In genomic region chr9:96688745-96689464, GRCh38 we compare ENCODE assay signal across 18 cellular contexts. TPM values are rescaled to one million over a fixed set of nuclear protein-coding genes. Genes with fewer than 3 reads are reported as not detected.
A peak's percentile ranks its signal among the peaks of the same experiment; 100 is the strongest.
DNase-seq lines count a peak whose midpoint lies in the region; ATAC-seq, FAIRE-seq and TF ChIP-seq lines count a peak whose summit lies in the region.
"Had no signal": no experiment of that assay in that cellular context is flagged by ENCODE, and none has a peak within 500 bp of the region (broad histone marks: within the 10 kb centered on the region; RNA-seq: fewer than 3 reads in every experiment).

No MANE protein-coding gene starts in this region.

- H3K4me3 ChIP-seq in A549 (no peak overlapping the region), K562 (no peak overlapping the region), psoas muscle (no peak overlapping the region)
- H3K4me3 ChIP-seq: GM23248 had no signal

- no peak overlapping the region for H3K27ac Mint-ChIP-seq in type B pancreatic cell
- H3K27ac Mint-ChIP-seq: CD8-positive, alpha-beta T cell had no signal

- H3K79me2 ChIP-seq in K562 (ENCODE audit: control insufficient read depth, insufficient read depth, low read length) = no peaks in the 10 kb centered on the region

- TF ChIP-seq POLR2A in A549 (IDR thresholded peaks at IDR 0.05; ENCODE audit: low read length) (no peak), K562 (conservative IDR thresholded peaks at IDR 0.05) (no peak)

- H3K27ac ChIP-seq in A549 (no peak overlapping the region), K562 (ENCODE audit: extremely low read depth, low read depth, low read length) (no peak overlapping the region), psoas muscle (peak overlapping the region; percentile 36)
- H3K27ac ChIP-seq: GM23248 had no signal

- H3K4me1 Mint-ChIP-seq in type B pancreatic cell (ENCODE audit: unreplicated experiment) = no peaks in the 10 kb centered on the region

- H3K27me3 Mint-ChIP-seq in type B pancreatic cell = peaks cover 3% of the 10 kb centered on the region

- no peak overlapping the region for H3K4me3 Mint-ChIP-seq in type B pancreatic cell

- no peaks in the 10 kb centered on the region for H3K36me3 ChIP-seq in K562 (ENCODE audit: control insufficient read depth, insufficient read depth, low read length)
- H3K36me3 ChIP-seq in psoas muscle (ENCODE audit: insufficient read depth in 1 of 2, low read depth in 1 of 2) = no peaks in the 10 kb centered on the region

- intact Hi-C loops in K562 (cut with micrococcal nuclease) = no loop called here
- intact Hi-C loops in psoas muscle (cut with DNase I) = no loop called here

- peaks cover 10% of the 10 kb centered on the region for H3K9me3 Mint-ChIP-seq in type B pancreatic cell

- H3K36me3 Mint-ChIP-seq in type B pancreatic cell = no peaks in the 10 kb centered on the region

- POLR2A ChIA-PET in A549 (lab: Yijun Ruan, JAX) (no interaction called here), K562 (lab: Yijun Ruan, JAX) (no interaction called here)

- no peak overlapping the region for H3K9ac ChIP-seq in K562 (ENCODE audit: insufficient read depth in 1 of 2, low read depth in 2 of 2, low read length in 2 of 2)
- H3K9ac ChIP-seq: GM23248 had no signal

- H3K4me1 ChIP-seq in A549 = no peaks in the 10 kb centered on the region
- peaks cover 0 to 2% of the 10 kb centered on the region in 2 experiments; a peak in 1 of 5 replicates for H3K4me1 ChIP-seq in K562 (replicated peaks in 1 of 2; ENCODE audit: control insufficient read depth in 2 of 2, insufficient read depth in 2 of 2, low read length in 2 of 2)
- peaks cover 18% of the 10 kb centered on the region for H3K4me1 ChIP-seq in psoas muscle
- H3K4me1 ChIP-seq: Caco-2 had no signal

- CTCF ChIA-PET in A549 (lab: Yijun Ruan, JAX) (no interaction called here), K562 (lab: Yijun Ruan, JAX; ENCODE audit: low intra/inter-chr PET ratio) (no interaction called here)

- ATAC-seq in A549 (no peak), K562 (no peak), psoas muscle (no peak)
- ATAC-seq: CD8-positive, alpha-beta T cell; HCT116 had no signal

- TF ChIP-seq EP300 in A549 (IDR thresholded peaks at IDR 0.05) (no peak), K562 (IDR thresholded peaks at IDR 0.05; ENCODE audit: low read length) (no peak)

- H3K27me3 ChIP-seq in K562 (ENCODE audit: control insufficient read depth in 2 of 2, insufficient read depth in 2 of 2, low read length in 2 of 2) (no peaks in the 10 kb centered on the region), psoas muscle (ENCODE audit: insufficient read depth in 3 of 3, low read length in 2 of 3) (no peaks in the 10 kb centered on the region)

- no peaks in the 10 kb centered on the region for H4K20me1 ChIP-seq in K562 (replicated peaks; ENCODE audit: control insufficient read depth, insufficient read depth, low read length)

- DNase-seq in A549 (ENCODE audit: low read depth in 1 of 2, low spot score in 1 of 2) (no peak), K562 (ENCODE audit: extremely low read depth in 1 of 4, low spot score in 3 of 4) (no peak), psoas muscle (no peak), NOMO-1 (lab: John Stamatoyannopoulos, UW; ENCODE audit: unreplicated experiment in 2 of 2) (no peak), type B pancreatic cell (ENCODE audit: extremely low spot score, unreplicated experiment) (no peak), islet precursor cell (no peak)
- DNase-seq: 8988T; C1 segment of cervical spinal cord; Caco-2; CD8-positive, alpha-beta T cell; DND-41; GM23248; H7 had no signal

- in situ Hi-C loops in K562 (cut with MboI) = no loop called here

- no peak overlapping the region for H3K4me2 ChIP-seq in A549
- H3K4me2 ChIP-seq in K562 (ENCODE audit: insufficient read depth, low read length) = no peak overlapping the region

- TF ChIP-seq CTCF in A549 (IDR thresholded peaks at IDR 0.05) = no peak
- TF ChIP-seq CTCF in K562 (IDR thresholded peaks at IDR 0.05 in 2 of 3, conservative IDR thresholded peaks at IDR 0.05 in 1 of 3; ENCODE audit: insufficient read depth in 2 of 3, low read depth in 1 of 3, low read length in 3 of 3) = no peak
- no peak for TF ChIP-seq CTCF in psoas muscle (IDR thresholded peaks at IDR 0.05)
- TF ChIP-seq CTCF in type B pancreatic cell (conservative IDR thresholded peaks at IDR 0.05) = no peak

- H3K9me3 ChIP-seq in A549 (peaks cover 32% of the 10 kb centered on the region), K562 (replicated peaks; ENCODE audit: control insufficient read depth, insufficient read depth, low read depth, low read length) (peaks cover 8% of the 10 kb centered on the region), psoas muscle (peaks cover 3% of the 10 kb centered on the region)

- TF ChIP-seq RAD21 in A549 (conservative IDR thresholded peaks at IDR 0.05 in 1 of 2, IDR thresholded peaks at IDR 0.05 in 1 of 2) = no peak
- TF ChIP-seq RAD21 in K562 (CRISPR knock-in tag; conservative IDR thresholded peaks at IDR 0.05 in 1 of 2, IDR thresholded peaks at IDR 0.05 in 1 of 2) = no peak

- WGBS in A549 (ENCODE audit: missing lambda C conversion rate) = 61% methylated on average over 8 of the region's 8 CpGs
- 7% methylated on average over 8 of the region's 8 CpGs for WGBS in K562 (ENCODE audit: insufficient coverage, low coverage, missing lambda C conversion rate)
- WGBS in psoas muscle, 3 donors = 57 to 67% (median 57%) methylated on average over 8 of the region's 8 CpGs

- BruUV-seq in K562 (replicated peaks; lab: Mats Ljungman, UMichigan) = no TSS peak

- FAIRE-seq in A549 (lab: Jason Lieb, UNC) (no peak), K562 (lab: Jason Lieb, UNC) (no peak)
- FAIRE-seq: G401.6, GM12892, GM19239, H1 had no signal

- H2AFZ ChIP-seq in K562 (ENCODE audit: low read depth, low read length) = peak overlapping the region; percentile 40; the same call in 1 of the 2 replicates
- H2AFZ ChIP-seq: GM23248 had no signal

- H3K9me1 ChIP-seq in K562 (ENCODE audit: control insufficient read depth, insufficient read depth, low read length) = no peaks in the 10 kb centered on the region

TF ChIP-seq in A549, 52 proteins besides CTCF, POLR2A, EP300 and RAD21:
- no peak for TF ChIP-seq ELK1 (IDR thresholded peaks at IDR 0.05; ENCODE audit: low read depth, low read length)
- peak; percentile 58 for TF ChIP-seq MAFK (IDR thresholded peaks at IDR 0.05; ENCODE audit: partially characterized antibody)

TF ChIP-seq in K562, 482 proteins besides CTCF, POLR2A, EP300 and RAD21:
- peak; percentile 36; the same call in 1 of the 2 replicates for TF ChIP-seq ZNF316 (IDR thresholded peaks at IDR 0.05)
- TF ChIP-seq C11orf30 (IDR thresholded peaks at IDR 0.05; ENCODE audit: low read depth) = peak; percentile 24; the same call in 1 of the 2 replicates
- TF ChIP-seq TFAM (CRISPR knock-in tag; conservative IDR thresholded peaks at IDR 0.05) = no peak
- TF ChIP-seq ZNF436 (CRISPR knock-in tag; IDR thresholded peaks at IDR 0.05) = no peak
- TF ChIP-seq NFYB (IDR thresholded peaks at IDR 0.05; ENCODE audit: extremely low read depth, insufficient read length) = no peak
- TF ChIP-seq ZFP91 (CRISPR knock-in tag; IDR thresholded peaks at IDR 0.05) = no peak

RNA-seq across cellular contexts. Expression of gene PRXL2C, which starts 33.8 kb away (rescaled TPM):
- 10.2 and 11.4 TPM in 2 replicates for polyA plus RNA-seq in A549 (2011; rRNA removed)
- 4.4 and 5.6 TPM in 2 replicates for polyA plus RNA-seq in A549 (2012; cell fraction: cytosol; rRNA removed)
- 1.4 and 1.9 TPM in 2 replicates for polyA plus RNA-seq in A549 (2012; cell fraction: nucleus; rRNA removed)
- 7.6 to 7.9 TPM (median 7.7 TPM) in 3 replicates for polyA plus RNA-seq in A549 (2017; fragmentation: RNase III; extraction: RNeasy Plus Mini Kit Qiagen cat#74134 plus additional on column Dnase treatment)
- polyA minus RNA-seq in A549 (2011; rRNA and poly(A)+ RNA removed) = 6.3 and 6.6 TPM in 2 replicates
- total RNA-seq in K562 (2011; cell fraction: chromatin; rRNA removed; ENCODE audit: low replicate concordance) = 3.6 and 4.6 TPM in 2 replicates
- 3.3 and 4.3 TPM in 2 replicates for total RNA-seq in K562 (2011; cell fraction: nucleolus; rRNA removed)
- 4.8 and 7.6 TPM in 2 replicates for total RNA-seq in K562 (2011; cell fraction: nucleoplasm; rRNA removed)
- 10.6 and 12.0 TPM in 2 replicates for total RNA-seq in K562 (2014; rRNA removed)
- 14.6 and 14.7 TPM in 2 replicates for total RNA-seq in K562 (2014; rRNA removed; fragmentation: Illumina TruSeq; extraction: Trizol)
- 14.1 and 15.3 TPM in 2 replicates for total RNA-seq in K562 (2015; rRNA removed; fragmentation: Illumina TruSeq; extraction: Trizol)
- 13.4 and 15.2 TPM in 2 replicates for total RNA-seq in K562 (2021)
- 9.9 and 13.6 TPM in 2 replicates for polyA plus RNA-seq in K562 (2011; rRNA removed)
- polyA plus RNA-seq in K562 (2011; cell fraction: cytosol; rRNA removed) = 4.1 and 5.5 TPM in 2 replicates
- polyA plus RNA-seq in K562 (2011; cell fraction: nucleus; rRNA removed) = 2.7 and 3.9 TPM in 2 replicates
- polyA plus RNA-seq in K562 (2012) = 5.9 and 8.8 TPM in 2 replicates
- 9.0 and 9.3 TPM in 2 replicates for polyA plus RNA-seq in K562 (2014; fragmentation: Illumina TruSeq; extraction: Trizol)
- 1 to 10 TPM; 3.6 to 3.7 TPM for polyA plus RNA-seq in K562 (2014; fragmentation: Nextera tagmentation; extraction: Ambion mirVana)
- polyA plus RNA-seq in K562 (2014; rRNA removed) = 8.1 and 8.9 TPM in 2 replicates
- 6.2 and 7.3 TPM in 2 replicates for polyA minus RNA-seq in K562 (2011; rRNA and poly(A)+ RNA removed)
- 5.8 and 5.9 TPM in 2 replicates for polyA minus RNA-seq in K562 (2011; cell fraction: cytosol; rRNA and poly(A)+ RNA removed)
- polyA minus RNA-seq in K562 (2011; cell fraction: nucleus; rRNA and poly(A)+ RNA removed) = 3.3 and 3.5 TPM in 2 replicates
- total RNA-seq in psoas muscle = 10 to 100 TPM; 13.8 to 31.3 (median 23.5) TPM
- 10 to 100 TPM in 2 of 3 donors, 1 to 10 TPM in 1; 6.2 to 16.9 (median 14.7) TPM for polyA plus RNA-seq in psoas muscle
- total RNA-seq in type B pancreatic cell (ENCODE audit: low replicate concordance) = 5.6 and 7.5 TPM in 2 replicates

Comparison
In these comparisons a context has a peak if more than half of its experiments do, and no peak if none do; other contexts are left out.
1. Of the 35 proteins assayed by ChIP-seq in both K562 and A549: peak only in K562: none; only in A549: MAFK; in both: none; in neither: 34.